20 cellular contexts compared by ENCODE assay signal in the genomic region with DNA sequence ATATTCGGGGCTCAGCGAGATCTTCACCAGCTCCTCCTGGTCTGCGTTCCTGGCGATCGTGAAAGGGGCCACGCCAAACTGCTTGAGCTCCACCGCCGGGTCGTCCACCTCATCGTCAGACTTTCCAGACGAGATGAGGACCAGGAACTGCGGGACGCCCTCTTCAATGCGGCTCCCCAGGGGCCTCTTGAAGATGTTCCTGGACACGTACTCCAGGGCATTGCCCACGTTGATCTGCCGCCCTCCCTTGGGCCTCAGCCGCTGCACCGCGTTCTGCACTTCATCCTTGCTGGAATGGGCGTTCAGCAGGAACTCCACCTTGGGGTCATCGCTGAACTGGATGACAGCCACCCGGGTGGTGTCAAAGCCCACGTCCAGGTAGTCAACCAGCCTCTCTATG. TPM values are rescaled to one million over a fixed set of nuclear protein-coding genes. Genes with fewer than 3 reads are reported as not detected.
DNase-seq lines count a peak whose midpoint lies in the region; ATAC-seq and TF ChIP-seq lines count a peak whose summit lies in the region.
"Had no signal": no experiment of that assay in that cellular context is flagged by ENCODE, and none has a peak within 500 bp of the region (broad histone marks: within the 10 kb centered on the region; RNA-seq: fewer than 3 reads in every experiment).

No MANE protein-coding gene starts in this region.

- H3K27ac ChIP-seq in sigmoid colon (peak overlapping the region in 3 of 4 donors; percentile 64 to 82 (median 80)), stomach smooth muscle (ENCODE audit: low read length) (peak overlapping the region; percentile 49), esophagus squamous epithelium (peak overlapping the region in 1 of 4 donors; percentile 5)
- H3K27ac ChIP-seq: 22Rv1; A549; BLaER1 treated with 17β-estradiol and CSF1 and Interleukin-3, amounts not matched to agents 10 nM and 100 nM; C4-2B had no signal

- H3K4me1 ChIP-seq in sigmoid colon = peaks cover 0 to 56% (median 32%) of the 10 kb centered on the region in 4 donors
- H3K4me1 ChIP-seq in stomach smooth muscle (ENCODE audit: control insufficient read depth, insufficient read depth, low read length) = peaks cover 40% of the 10 kb centered on the region
- H3K4me1 ChIP-seq in esophagus squamous epithelium = no peaks in the 10 kb centered on the region
- H3K4me1 ChIP-seq: A549; BLaER1 treated with 17β-estradiol and CSF1 and Interleukin-3, amounts not matched to agents 10 nM and 100 nM; Caco-2 had no signal

- no peak for TF ChIP-seq CTCF in nephron progenitor cell (IDR thresholded peaks at IDR 0.05)
- TF ChIP-seq CTCF in sigmoid colon (IDR thresholded peaks at IDR 0.05) = no peak
- no peak for TF ChIP-seq CTCF in esophagus squamous epithelium (IDR thresholded peaks at IDR 0.05)

- H3K27ac Mint-ChIP-seq in nephron progenitor cell = peak overlapping the region; percentile 81
- H3K27ac Mint-ChIP-seq: B cell; CD4-positive, alpha-beta T cell; CD8-positive, alpha-beta T cell had no signal

- peak; percentile 35 for DNase-seq in activated CD8-positive, alpha-beta memory T cell treated with anti-CD3 and anti-CD28 coated beads, Interleukin-2, amount 50 U/mL, for 48 hours
- DNase-seq in activated CD8-positive, alpha-beta memory T cell treated with anti-CD3 and anti-CD28 coated beads, Interleukin-2, amount 50 U/mL, for 4 hours = no peak
- DNase-seq in nephron progenitor cell (no peak), sigmoid colon (no peak), NCI-H524 treated with DMSO at 0.1 percent for 48 hours (lab: John Stamatoyannopoulos, UW) (no peak), esophagus squamous epithelium (lab: John Stamatoyannopoulos, UW) (no peak)
- DNase-seq: AML-193; Caco-2; Calu3; CD4-positive, alpha-beta T cell; CD8-positive, alpha-beta T cell; DMS79 treated with DMSO at 0.1 percent for 48 hours had no signal

- H3K4me1 Mint-ChIP-seq in nephron progenitor cell = no peaks in the 10 kb centered on the region
- H3K4me1 Mint-ChIP-seq: B cell had no signal

- H3K36me3 Mint-ChIP-seq in nephron progenitor cell (ENCODE audit: low read depth) = peaks cover 84% of the 10 kb centered on the region

- 92% methylated on average over 24 of the region's 24 CpGs for WGBS in sigmoid colon, 2 donors
- WGBS in esophagus squamous epithelium, 2 donors = 87 to 90% methylated on average over 14 to 15 of the region's 24 CpGs

- intact Hi-C loops in sigmoid colon (cut with DNase I) = no loop called here
- intact Hi-C loops in esophagus squamous epithelium (cut with DNase I) = no loop called here

- H3K36me3 ChIP-seq in sigmoid colon (peaks cover 44 to 100% (median 87%) of the 10 kb centered on the region in 4 donors), stomach smooth muscle (ENCODE audit: control insufficient read depth in 2 of 2, insufficient read depth in 2 of 2, low read length in 2 of 2) (peaks cover 78 to 81% of the 10 kb centered on the region in 2 donors), esophagus squamous epithelium (peaks cover 0 to 58% (median 0%) of the 10 kb centered on the region in 3 donors)
- H3K36me3 ChIP-seq: BLaER1 treated with 17β-estradiol and CSF1 and Interleukin-3, amounts not matched to agents 10 nM and 100 nM had no signal

- H3K9me3 Mint-ChIP-seq in nephron progenitor cell = peaks cover 6% of the 10 kb centered on the region
- H3K9me3 Mint-ChIP-seq: CD4-positive, alpha-beta T cell; CD8-positive, alpha-beta T cell had no signal

- H3K9ac ChIP-seq in stomach smooth muscle (ENCODE audit: low read length in 2 of 2) = no peak overlapping the region
- H3K9ac ChIP-seq: BLaER1 treated with 17β-estradiol and CSF1 and Interleukin-3, amounts not matched to agents 10 nM and 100 nM had no signal

- ATAC-seq in SK-N-SH treated with all-trans-retinoic acid at 6 μM for 48 hours = no peak
- ATAC-seq: CD8-positive, alpha-beta T cell; GM12878 had no signal

- no peak overlapping the region for H3K4me3 ChIP-seq in sigmoid colon
- H3K4me3 ChIP-seq in stomach smooth muscle (ENCODE audit: low read length in 2 of 2) = no peak overlapping the region
- H3K4me3 ChIP-seq in esophagus squamous epithelium = no peak overlapping the region
- H3K4me3 ChIP-seq: A549; BLaER1 treated with 17β-estradiol and CSF1 and Interleukin-3, amounts not matched to agents 10 nM and 100 nM; GM12878 had no signal

- no peak for TF ChIP-seq POLR2A in sigmoid colon (IDR thresholded peaks at IDR 0.05)
- no peak for TF ChIP-seq POLR2A in esophagus squamous epithelium (IDR thresholded peaks at IDR 0.05)

- H3K9me3 ChIP-seq in sigmoid colon (no peaks in the 10 kb centered on the region), stomach smooth muscle (ENCODE audit: control insufficient read depth in 2 of 2, low read length in 2 of 2) (no peaks in the 10 kb centered on the region), esophagus squamous epithelium (no peaks in the 10 kb centered on the region)
- H3K9me3 ChIP-seq: Caco-2 had no signal

- peaks cover 10% of the 10 kb centered on the region for H3K27me3 Mint-ChIP-seq in nephron progenitor cell (ENCODE audit: low read depth, poor library complexity)
- H3K27me3 Mint-ChIP-seq: CD4-positive, alpha-beta T cell had no signal

- no peak overlapping the region for H3K4me3 Mint-ChIP-seq in nephron progenitor cell
- H3K4me3 Mint-ChIP-seq: B cell; CD4-positive, alpha-beta T cell; CD8-positive, alpha-beta T cell had no signal

- TF ChIP-seq EP300 in sigmoid colon (IDR thresholded peaks at IDR 0.05) = no peak

- H3K27me3 ChIP-seq in sigmoid colon = no peaks in the 10 kb centered on the region
- H3K27me3 ChIP-seq in stomach smooth muscle (ENCODE audit: control insufficient read depth in 1 of 2, insufficient read depth in 2 of 2, low read length in 2 of 2) = no peaks in the 10 kb centered on the region
- H3K27me3 ChIP-seq in esophagus squamous epithelium = no peaks in the 10 kb centered on the region
- H3K27me3 ChIP-seq: BLaER1 treated with 17β-estradiol and CSF1 and Interleukin-3, amounts not matched to agents 10 nM and 100 nM had no signal

TF ChIP-seq in SK-N-SH treated with all-trans-retinoic acid at 6 μM for 48 hours, 23 proteins besides CTCF, POLR2A, EP300 and RAD21:
- TF ChIP-seq GLIS3 (CRISPR knock-in tag; IDR thresholded peaks at IDR 0.05) = no peak
- no peak for TF ChIP-seq TOX (CRISPR knock-in tag; IDR thresholded peaks at IDR 0.05; ENCODE audit: borderline replicate concordance)
- TF ChIP-seq, protein P1, sequence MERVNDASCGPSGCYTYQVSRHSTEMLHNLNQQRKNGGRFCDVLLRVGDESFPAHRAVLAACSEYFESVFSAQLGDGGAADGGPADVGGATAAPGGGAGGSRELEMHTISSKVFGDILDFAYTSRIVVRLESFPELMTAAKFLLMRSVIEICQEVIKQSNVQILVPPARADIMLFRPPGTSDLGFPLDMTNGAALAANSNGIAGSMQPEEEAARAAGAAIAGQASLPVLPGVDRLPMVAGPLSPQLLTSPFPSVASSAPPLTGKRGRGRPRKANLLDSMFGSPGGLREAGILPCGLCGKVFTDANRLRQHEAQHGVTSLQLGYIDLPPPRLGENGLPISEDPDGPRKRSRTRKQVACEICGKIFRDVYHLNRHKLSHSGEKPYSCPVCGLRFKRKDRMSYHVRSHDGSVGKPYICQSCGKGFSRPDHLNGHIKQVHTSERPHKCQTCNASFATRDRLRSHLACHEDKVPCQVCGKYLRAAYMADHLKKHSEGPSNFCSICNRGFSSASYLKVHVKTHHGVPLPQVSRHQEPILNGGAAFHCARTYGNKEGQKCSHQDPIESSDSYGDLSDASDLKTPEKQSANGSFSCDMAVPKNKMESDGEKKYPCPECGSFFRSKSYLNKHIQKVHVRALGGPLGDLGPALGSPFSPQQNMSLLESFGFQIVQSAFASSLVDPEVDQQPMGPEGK (CRISPR knock-in tag; IDR thresholded peaks at IDR 0.05; ENCODE audit: borderline replicate concordance) = no peak
- no peak for TF ChIP-seq ZFP3 (CRISPR knock-in tag; IDR thresholded peaks at IDR 0.05)
- no peak for TF ChIP-seq ZNF8 (CRISPR knock-in tag; IDR thresholded peaks at IDR 0.05)
- TF ChIP-seq, protein P2, sequence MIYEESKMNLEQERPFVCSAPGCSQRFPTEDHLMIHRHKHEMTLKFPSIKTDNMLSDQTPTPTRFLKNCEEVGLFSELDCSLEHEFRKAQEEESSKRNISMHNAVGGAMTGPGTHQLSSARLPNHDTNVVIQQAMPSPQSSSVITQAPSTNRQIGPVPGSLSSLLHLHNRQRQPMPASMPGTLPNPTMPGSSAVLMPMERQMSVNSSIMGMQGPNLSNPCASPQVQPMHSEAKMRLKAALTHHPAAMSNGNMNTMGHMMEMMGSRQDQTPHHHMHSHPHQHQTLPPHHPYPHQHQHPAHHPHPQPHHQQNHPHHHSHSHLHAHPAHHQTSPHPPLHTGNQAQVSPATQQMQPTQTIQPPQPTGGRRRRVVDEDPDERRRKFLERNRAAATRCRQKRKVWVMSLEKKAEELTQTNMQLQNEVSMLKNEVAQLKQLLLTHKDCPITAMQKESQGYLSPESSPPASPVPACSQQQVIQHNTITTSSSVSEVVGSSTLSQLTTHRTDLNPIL (CRISPR knock-in tag; IDR thresholded peaks at IDR 0.05; ENCODE audit: low read depth) = no peak
- TF ChIP-seq ESRRG (CRISPR knock-in tag; IDR thresholded peaks at IDR 0.05) = no peak
- no peak for TF ChIP-seq SNAI2 (CRISPR knock-in tag; IDR thresholded peaks at IDR 0.05)

RNA-seq across cellular contexts. Expression of a gene that starts 42.1 kb away (rescaled TPM):
- 100 to 1,000 TPM; 233 to 715 (median 381) TPM for total RNA-seq in sigmoid colon
- polyA plus RNA-seq in sigmoid colon = 10 to 100 TPM in 1 of 3 donors, 1 to 10 TPM in 2; 2.8 to 66.9 (median 9.0) TPM
- 100 to 1,000 TPM in 1 of 4 donors, 10 to 100 TPM in 2, 1 to 10 TPM in 1; 8.9 to 138 (median 46.5) TPM for total RNA-seq in esophagus squamous epithelium
